In genomic region chr3:130042736-130043135, GRCh38 we compare ENCODE assay signal across 3 cellular contexts. TPM values are rescaled to one million over a fixed set of nuclear protein-coding genes. Genes with fewer than 3 reads are reported as not detected.
"Had no signal": no experiment of that assay in that cellular context is flagged by ENCODE, and none has a peak within 500 bp of the region (broad histone marks: within the 10 kb centered on the region; RNA-seq: fewer than 3 reads in every experiment).

No MANE protein-coding gene starts in this region.

RNA-seq across cellular contexts. Expression of gene ALG1L2, which starts 38.9 kb away (rescaled TPM):
- total RNA-seq: PC-3, SK-MEL-5 had no signal
- polyA plus RNA-seq: aorta had no signal
